ENCODE assay signal across 20 cellular contexts in genomic region chr12:119479121-119479561, GRCh38.
DNase-seq lines count a peak whose midpoint lies in the region; ATAC-seq and TF ChIP-seq lines count a peak whose summit lies in the region.
"Had no signal": no experiment of that assay in that cellular context is flagged by ENCODE, and none has a peak within 500 bp of the region (broad histone marks: within the 10 kb centered on the region; RNA-seq: fewer than 3 reads in every experiment).

No MANE protein-coding gene starts in this region.

- no peak overlapping the region for H2BK120ac ChIP-seq in trophoblast cell (ENCODE audit: insufficient read depth, low read length, poor library complexity)

- no peak overlapping the region for H2AK5ac ChIP-seq in trophoblast cell (ENCODE audit: low read length)

- H4K12ac ChIP-seq in trophoblast cell (ENCODE audit: low read depth, low read length): no peak overlapping the region

- H2BK5ac ChIP-seq in trophoblast cell (ENCODE audit: low read depth, low read length, poor library complexity): no peak overlapping the region

- no peaks in the 10 kb centered on the region for H3K9me3 ChIP-seq in trophoblast cell (ENCODE audit: insufficient read depth, low read depth, low read length)
- H3K9me3 ChIP-seq: neutrophil had no signal

- H3K79me2 ChIP-seq in trophoblast cell (ENCODE audit: control insufficient read depth, insufficient read depth, low read length, poor library complexity): no peaks in the 10 kb centered on the region

- no peak overlapping the region for H4K91ac ChIP-seq in trophoblast cell (ENCODE audit: low read depth, low read length)

- H3K9ac ChIP-seq in trophoblast cell (ENCODE audit: low read length): no peak overlapping the region

- H3K4ac ChIP-seq in trophoblast cell (ENCODE audit: low read depth, low read length): no peak overlapping the region

- H3K36me3 ChIP-seq in trophoblast cell (ENCODE audit: control insufficient read depth in 1 of 2, insufficient read depth in 2 of 2, low read length in 2 of 2): no peaks in the 10 kb centered on the region
- H3K36me3 ChIP-seq: neutrophil had no signal

- no peak overlapping the region for H2AFZ ChIP-seq in trophoblast cell (ENCODE audit: insufficient read depth, low read length, poor library complexity)

- no peak overlapping the region for H2BK12ac ChIP-seq in trophoblast cell (ENCODE audit: low read length)

- H3K4me3 ChIP-seq in LNCaP clone FGC (ENCODE audit: low read depth, low read length) (no peak overlapping the region), trophoblast cell (ENCODE audit: low read depth, low read length) (no peak overlapping the region)

- no peak overlapping the region for H3K23ac ChIP-seq in trophoblast cell (ENCODE audit: low read length)

- H3K27me3 ChIP-seq in trophoblast cell (ENCODE audit: insufficient read depth, low read length): no peaks in the 10 kb centered on the region
- H3K27me3 ChIP-seq: neutrophil had no signal

- no peak for TF ChIP-seq POLR2A in GM18505 (IDR thresholded peaks at IDR 0.05; ENCODE audit: borderline replicate concordance, extremely low read depth, insufficient read depth, insufficient read length)

- no peaks in the 10 kb centered on the region for H3K79me1 ChIP-seq in trophoblast cell (ENCODE audit: low read length)

- peaks cover 6 to 10% of the 10 kb centered on the region in 2 experiments for H3K4me1 ChIP-seq in trophoblast cell (ENCODE audit: control insufficient read depth in 1 of 2, insufficient read depth in 2 of 2, low read length in 2 of 2)

- no CpG with 5 or more reads among the region's 10 CpGs for WGBS in trophoblast cell (ENCODE audit: extremely low coverage, insufficient coverage, insufficient read length)

- no peak for TF ChIP-seq CTCF in LNCaP clone FGC (IDR thresholded peaks at IDR 0.05; ENCODE audit: control insufficient read depth, extremely low read depth, insufficient read depth)

- no peak overlapping the region for H3K14ac ChIP-seq in trophoblast cell (ENCODE audit: low read length)

- DNase-seq in DMS79 (lab: John Stamatoyannopoulos, UW): peak; percentile 85
- DNase-seq in LNCaP clone FGC (ENCODE audit: low read depth): peak; percentile 56
- DNase-seq in epithelial cell of prostate (ENCODE audit: low read depth, low spot score): peak; percentile 2
- DNase-seq in trophoblast cell: peak; percentile 95 to 99
- no peak for DNase-seq in NCI-H2171 (lab: John Stamatoyannopoulos, UW)
- DNase-seq: activated CD4-positive, CD25-positive, alpha-beta regulatory T cell treated with anti-CD3 and anti-CD28 coated beads, Interleukin-2, amount 50 U/mL, for 72 hours; activated effector memory CD4-positive, alpha-beta T cell treated with Interleukin-2 at 50 U/mL for 16 hours; cerebellar nuclear complex; effector memory CD4-positive, alpha-beta T cell; H7; kidney; midbrain; MV-4-11; SHP77; stimulated activated CD4-positive, alpha-beta T cell treated with anti-CD3 and anti-CD28 coated beads, Interleukin-2, amount 100 ng/mL, for 48 hours; substantia nigra; T-helper 17 cell had no signal

- ATAC-seq in GM18519 (IDR thresholded peaks at IDR 0.05; ENCODE audit: low FRiP score, unreplicated experiment) (no peak), GM18505 (IDR thresholded peaks at IDR 0.05; ENCODE audit: unreplicated experiment) (no peak)
- ATAC-seq: T-helper 17 cell had no signal

- H4K8ac ChIP-seq in trophoblast cell (ENCODE audit: low read depth, low read length): no peak overlapping the region

- no peak overlapping the region for H3K18ac ChIP-seq in trophoblast cell (ENCODE audit: low read length)

- H3K4me2 ChIP-seq in trophoblast cell (ENCODE audit: low read length): no peak overlapping the region

- H3K27ac ChIP-seq in epithelial cell of prostate: no peak overlapping the region
- peak overlapping the region; percentile 44 for H3K27ac ChIP-seq in trophoblast cell (ENCODE audit: low read depth, low read length)
- H3K27ac ChIP-seq: neutrophil had no signal
